8 cellular contexts compared by ENCODE assay signal in the genomic region with DNA sequence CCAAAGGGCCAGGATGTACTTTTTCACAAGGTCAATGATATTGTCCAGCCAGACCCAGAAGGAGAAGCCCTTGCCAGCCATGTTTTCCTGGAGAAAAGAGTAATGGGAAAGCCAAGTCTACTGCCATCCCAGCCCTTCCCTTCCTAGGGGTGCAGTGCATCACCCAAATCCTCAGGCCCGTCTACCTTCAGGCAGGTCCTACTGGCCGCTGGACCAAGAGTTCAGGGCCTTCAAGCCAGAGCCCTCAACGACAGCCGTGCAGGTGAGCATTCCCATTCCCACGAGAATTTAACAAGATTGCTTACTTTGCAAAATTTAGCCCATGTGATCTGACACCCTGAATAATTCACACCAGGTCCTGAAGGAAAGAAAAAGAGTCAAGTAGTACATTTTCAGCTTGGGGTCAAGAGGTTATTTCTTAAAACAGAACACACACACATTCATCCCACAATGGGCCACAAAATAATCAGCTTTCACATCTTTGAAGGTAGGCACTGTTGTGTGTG. TPM values are rescaled to one million over a fixed set of nuclear protein-coding genes. Genes with fewer than 3 reads are reported as not detected.
DNase-seq lines count a peak whose midpoint lies in the region; ATAC-seq and TF ChIP-seq lines count a peak whose summit lies in the region.

No MANE protein-coding gene starts in this region.

- H3K27ac ChIP-seq in KMS-11, result no peak overlapping the region

- ATAC-seq in activated T-cell treated with anti-CD3 and anti-CD28 coated beads, Interleukin-2, amount 50 U/mL, for 4 hours, result no peak
- ATAC-seq in stimulated activated effector memory CD8-positive, alpha-beta T cell treated with anti-CD3 and anti-CD28 coated beads, Interleukin-12 subunit alpha, Interleukin-12 subunit beta, amount 100 ng/mL, for 72 hours, result no peak
- no peak for ATAC-seq in GM21381 (IDR thresholded peaks at IDR 0.05; ENCODE audit: unreplicated experiment)

- H3K9me3 Mint-ChIP-seq in activated T-cell treated with anti-CD3 and anti-CD28 coated beads, Interleukin-2, amount 50 U/mL, for 24 hours, result no peaks in the 10 kb centered on the region
- H3K9me3 Mint-ChIP-seq in activated T-cell treated with anti-CD3 and anti-CD28 coated beads, Interleukin-2, amount 50 U/mL, for 4 hours, result no peaks in the 10 kb centered on the region
- H3K9me3 Mint-ChIP-seq in brain, result no peaks in the 10 kb centered on the region
- H3K9me3 Mint-ChIP-seq in stimulated activated effector memory CD8-positive, alpha-beta T cell treated with anti-CD3 and anti-CD28 coated beads, Interleukin-12 subunit alpha, Interleukin-12 subunit beta, amount 100 ng/mL, for 72 hours, result no peaks in the 10 kb centered on the region

- H3K79me2 ChIP-seq in KMS-11 (ENCODE audit: insufficient read depth, low read depth), result no peaks in the 10 kb centered on the region

- H3K4me2 ChIP-seq in KMS-11, result peak overlapping the region; percentile 33; the same call in 1 of the 2 replicates

- no peak overlapping the region for H2AFZ ChIP-seq in KMS-11 (ENCODE audit: low read depth)

- no peak for TF ChIP-seq CTCF in KMS-11 (conservative IDR thresholded peaks at IDR 0.05; ENCODE audit: low read depth, low read length)
- TF ChIP-seq CTCF in brain (conservative IDR thresholded peaks at IDR 0.05), result no peak

- peak overlapping the region; percentile 69 for H3K27ac Mint-ChIP-seq in activated T-cell treated with anti-CD3 and anti-CD28 coated beads, Interleukin-2, amount 50 U/mL, for 24 hours
- peak overlapping the region; percentile 56 to 68 (median 65) for H3K27ac Mint-ChIP-seq in brain
- H3K27ac Mint-ChIP-seq in stimulated activated effector memory CD8-positive, alpha-beta T cell treated with anti-CD3 and anti-CD28 coated beads, Interleukin-12 subunit alpha, Interleukin-12 subunit beta, amount 100 ng/mL, for 72 hours, result peak overlapping the region; percentile 2

- no peaks in the 10 kb centered on the region for H4K20me1 ChIP-seq in KMS-11 (ENCODE audit: insufficient read depth)

- no peak for DNase-seq in activated T-cell treated with anti-CD3 and anti-CD28 coated beads, Interleukin-2, amount 50 U/mL, for 24 hours
- no peak for DNase-seq in activated T-cell treated with anti-CD3 and anti-CD28 coated beads, Interleukin-2, amount 50 U/mL, for 4 hours
- DNase-seq in stimulated activated effector memory CD8-positive, alpha-beta T cell treated with anti-CD3 and anti-CD28 coated beads, Interleukin-12 subunit alpha, Interleukin-12 subunit beta, amount 100 ng/mL, for 72 hours (ENCODE audit: low spot score in 2 of 2), result no peak
- DNase-seq in NCI-H510A treated with DMSO at 0.1 percent for 48 hours (lab: John Stamatoyannopoulos, UW) (no peak), NCI-H526 (lab: John Stamatoyannopoulos, UW) (no peak)

- no peak overlapping the region for H3K9ac ChIP-seq in KMS-11

- H3K27me3 Mint-ChIP-seq in activated T-cell treated with anti-CD3 and anti-CD28 coated beads, Interleukin-2, amount 50 U/mL, for 24 hours, result no peaks in the 10 kb centered on the region
- H3K27me3 Mint-ChIP-seq in activated T-cell treated with anti-CD3 and anti-CD28 coated beads, Interleukin-2, amount 50 U/mL, for 4 hours (ENCODE audit: low read depth), result no peaks in the 10 kb centered on the region
- no peaks in the 10 kb centered on the region for H3K27me3 Mint-ChIP-seq in brain

- H3K4me3 Mint-ChIP-seq in activated T-cell treated with anti-CD3 and anti-CD28 coated beads, Interleukin-2, amount 50 U/mL, for 24 hours, result no peak overlapping the region
- no peak overlapping the region for H3K4me3 Mint-ChIP-seq in activated T-cell treated with anti-CD3 and anti-CD28 coated beads, Interleukin-2, amount 50 U/mL, for 4 hours
- no peak overlapping the region for H3K4me3 Mint-ChIP-seq in brain
- H3K4me3 Mint-ChIP-seq in stimulated activated effector memory CD8-positive, alpha-beta T cell treated with anti-CD3 and anti-CD28 coated beads, Interleukin-12 subunit alpha, Interleukin-12 subunit beta, amount 100 ng/mL, for 72 hours, result no peak overlapping the region

- peaks cover 90% of the 10 kb centered on the region for H3K36me3 Mint-ChIP-seq in activated T-cell treated with anti-CD3 and anti-CD28 coated beads, Interleukin-2, amount 50 U/mL, for 24 hours (ENCODE audit: low read depth)
- H3K36me3 Mint-ChIP-seq in activated T-cell treated with anti-CD3 and anti-CD28 coated beads, Interleukin-2, amount 50 U/mL, for 4 hours (ENCODE audit: insufficient read depth), result peaks cover 42% of the 10 kb centered on the region
- H3K36me3 Mint-ChIP-seq in brain, result peaks cover 69% of the 10 kb centered on the region
- H3K36me3 Mint-ChIP-seq in stimulated activated effector memory CD8-positive, alpha-beta T cell treated with anti-CD3 and anti-CD28 coated beads, Interleukin-12 subunit alpha, Interleukin-12 subunit beta, amount 100 ng/mL, for 72 hours, result peaks cover 100% of the 10 kb centered on the region

- H3K4me1 Mint-ChIP-seq in activated T-cell treated with anti-CD3 and anti-CD28 coated beads, Interleukin-2, amount 50 U/mL, for 24 hours (ENCODE audit: low read depth), result peaks cover 50% of the 10 kb centered on the region
- H3K4me1 Mint-ChIP-seq in activated T-cell treated with anti-CD3 and anti-CD28 coated beads, Interleukin-2, amount 50 U/mL, for 4 hours (ENCODE audit: low read depth), result peaks cover 29% of the 10 kb centered on the region
- peaks cover 22% of the 10 kb centered on the region for H3K4me1 Mint-ChIP-seq in brain
- peaks cover 45% of the 10 kb centered on the region for H3K4me1 Mint-ChIP-seq in stimulated activated effector memory CD8-positive, alpha-beta T cell treated with anti-CD3 and anti-CD28 coated beads, Interleukin-12 subunit alpha, Interleukin-12 subunit beta, amount 100 ng/mL, for 72 hours

- no peaks in the 10 kb centered on the region for H3K27me3 ChIP-seq in KMS-11 (ENCODE audit: insufficient read depth, low read depth)

- no peak overlapping the region for H3K4me3 ChIP-seq in KMS-11 (IDR thresholded peaks at IDR 0.05; ENCODE audit: insufficient read depth, low read depth, low read length)

- no peaks in the 10 kb centered on the region for H3K36me3 ChIP-seq in KMS-11 (ENCODE audit: insufficient read depth)

- H3K4me1 ChIP-seq in KMS-11 (ENCODE audit: low read depth, poor library complexity, severe bottlenecking), result peaks cover 9% of the 10 kb centered on the region

RNA-seq across cellular contexts. Expression of gene STAT5A, which starts 35.0 kb away (rescaled TPM):
- 100 to 1,000 TPM; 193 to 264 (median 220) TPM for total RNA-seq in activated T-cell treated with anti-CD3 and anti-CD28 coated beads, Interleukin-2, amount 50 U/mL, for 4 hours
- polyA plus RNA-seq in brain (ENCODE audit: insufficient read depth, low read depth, low replicate concordance), result 8.5 TPM

RNA-seq across cellular contexts. Expression of gene STAT5B, which starts 47.1 kb away (rescaled TPM):
- total RNA-seq in activated T-cell treated with anti-CD3 and anti-CD28 coated beads, Interleukin-2, amount 50 U/mL, for 4 hours, result 10 to 100 TPM; 62.9 to 86.7 (median 71.9) TPM
- polyA plus RNA-seq in brain (ENCODE audit: insufficient read depth, low read depth, low replicate concordance), result 27.0 TPM

Comparison
In these comparisons a context has a peak if more than half of its experiments do, and no peak if none do; other contexts are left out.
1. H3K27ac Mint-ChIP-seq: peak in every context shown above with its lines; median percentile 69 in activated T-cell treated with anti-CD3 and anti-CD28 coated beads, Interleukin-2, amount 50 U/mL, for 24 hours; 65 in brain; 2 in stimulated activated effector memory CD8-positive, alpha-beta T cell treated with anti-CD3 and anti-CD28 coated beads, Interleukin-12 subunit alpha, Interleukin-12 subunit beta, amount 100 ng/mL, for 72 hours.